In genomic region chr19:3506384-3507340, GRCh38 we compare ENCODE assay signal across 7 cellular contexts. TPM values are rescaled to one million over a fixed set of nuclear protein-coding genes. Genes with fewer than 3 reads are reported as not detected.
DNase-seq lines count a peak whose midpoint lies in the region; ATAC-seq and TF ChIP-seq lines count a peak whose summit lies in the region.

No MANE protein-coding gene starts in this region.

- H3K4me3 ChIP-seq in epithelial cell of proximal tubule (ENCODE audit: low read depth, low read length), result peak overlapping the region; percentile 93

- H3K27ac Mint-ChIP-seq in activated CD4-positive, alpha-beta T cell treated with anti-CD3 and anti-CD28 coated beads, Interleukin-2, amount 10 ng/mL, durations not matched to agents 7 days and 5 days, result peak overlapping the region; percentile 91
- peak overlapping the region; percentile 43 to 95 (median 90) for H3K27ac Mint-ChIP-seq in naive thymus-derived CD8-positive, alpha-beta T cell

- peaks cover 43% of the 10 kb centered on the region for H3K4me1 Mint-ChIP-seq in activated CD4-positive, alpha-beta T cell treated with anti-CD3 and anti-CD28 coated beads, Interleukin-2, amount 10 ng/mL, durations not matched to agents 7 days and 5 days
- peaks cover 20 to 54% (median 46%) of the 10 kb centered on the region in 4 donors for H3K4me1 Mint-ChIP-seq in naive thymus-derived CD8-positive, alpha-beta T cell

- peak; percentile 13 for ATAC-seq in GM18868 (IDR thresholded peaks at IDR 0.05; ENCODE audit: unreplicated experiment)
- peak; percentile 19 for ATAC-seq in HG03139 (IDR thresholded peaks at IDR 0.05; ENCODE audit: unreplicated experiment)
- ATAC-seq in naive thymus-derived CD8-positive, alpha-beta T cell, result peak in 1 of 2 donors; percentile 4
- ATAC-seq in activated CD4-positive, CD25-positive, alpha-beta regulatory T cell treated with anti-CD3 and anti-CD28 coated beads, Interleukin-2, amount 50 U/mL, for 24 hours, result no peak

- H3K9me3 Mint-ChIP-seq in activated CD4-positive, alpha-beta T cell treated with anti-CD3 and anti-CD28 coated beads, Interleukin-2, amount 10 ng/mL, durations not matched to agents 7 days and 5 days, result no peaks in the 10 kb centered on the region
- no peaks in the 10 kb centered on the region for H3K9me3 Mint-ChIP-seq in naive thymus-derived CD8-positive, alpha-beta T cell

- peak; percentile 46 for DNase-seq in activated CD4-positive, alpha-beta T cell treated with anti-CD3 and anti-CD28 coated beads, Interleukin-2, amount 10 ng/mL, durations not matched to agents 7 days and 5 days
- DNase-seq in epithelial cell of proximal tubule (ENCODE audit: low read depth) (no peak), posterior vena cava (ENCODE audit: low spot score) (no peak)
- DNase-seq in naive thymus-derived CD8-positive, alpha-beta T cell, result peak in 7 of 10 donors; percentile 19 to 70 (median 33)

- peak overlapping the region; percentile 79 for H3K4me3 Mint-ChIP-seq in activated CD4-positive, alpha-beta T cell treated with anti-CD3 and anti-CD28 coated beads, Interleukin-2, amount 10 ng/mL, durations not matched to agents 7 days and 5 days
- H3K4me3 Mint-ChIP-seq in naive thymus-derived CD8-positive, alpha-beta T cell, result peak overlapping the region; percentile 80 to 95 (median 88)

- POLR2A ChIA-PET in activated CD4-positive, alpha-beta T cell treated with anti-CD3 and anti-CD28 coated beads, Interleukin-2, amount 10 ng/mL, durations not matched to agents 7 days and 5 days (lab: Charles Lee), result no interaction called here
- POLR2A ChIA-PET in naive thymus-derived CD8-positive, alpha-beta T cell (lab: Charles Lee), result interaction anchor here (0.9 to 2.3 kb wide), 6 partner anchors 10 to 256 kb away, joined by 3 to 17 read pairs (median 4); partner anchors contain the start of genes MFSD12 and MRPL54

- TF ChIP-seq CTCF in epithelial cell of proximal tubule (conservative IDR thresholded peaks at IDR 0.05; ENCODE audit: low read depth, low read length), result no peak

- no peaks in the 10 kb centered on the region for H3K27me3 Mint-ChIP-seq in activated CD4-positive, alpha-beta T cell treated with anti-CD3 and anti-CD28 coated beads, Interleukin-2, amount 10 ng/mL, durations not matched to agents 7 days and 5 days
- H3K27me3 Mint-ChIP-seq in naive thymus-derived CD8-positive, alpha-beta T cell, result no peaks in the 10 kb centered on the region

- intact Hi-C loops in posterior vena cava (cut with DNase I), result no loop called here

- CTCF ChIA-PET in activated CD4-positive, alpha-beta T cell treated with anti-CD3 and anti-CD28 coated beads, Interleukin-2, amount 10 ng/mL, durations not matched to agents 7 days and 5 days (lab: Charles Lee), result interaction anchor here (1.1 kb wide), 1 partner anchor 12 kb away, joined by 4 read pairs; no protein-coding TSS in a partner anchor

- peaks cover 27% of the 10 kb centered on the region for H3K36me3 Mint-ChIP-seq in activated CD4-positive, alpha-beta T cell treated with anti-CD3 and anti-CD28 coated beads, Interleukin-2, amount 10 ng/mL, durations not matched to agents 7 days and 5 days (ENCODE audit: low read depth)
- peaks cover 0 to 17% (median 0%) of the 10 kb centered on the region in 3 donors for H3K36me3 Mint-ChIP-seq in naive thymus-derived CD8-positive, alpha-beta T cell

RNA-seq across cellular contexts. Expression of gene FZR1, which starts 0.6 kb away (rescaled TPM):
- 10 to 100 TPM; 78.6 to 79.3 TPM for total RNA-seq in activated CD4-positive, alpha-beta T cell treated with anti-CD3 and anti-CD28 coated beads, Interleukin-2, amount 10 ng/mL, durations not matched to agents 7 days and 5 days
- 53.9 and 70.2 TPM in 2 replicates for total RNA-seq in epithelial cell of proximal tubule
- 10 to 100 TPM; 61.2 to 65.1 TPM for total RNA-seq in naive thymus-derived CD8-positive, alpha-beta T cell
- polyA plus RNA-seq in naive thymus-derived CD8-positive, alpha-beta T cell, result 10 to 100 TPM in 1 of 3 donors, 1 to 10 TPM in 2; 8.1 to 11.8 (median 9.5) TPM
- total RNA-seq in posterior vena cava, result 10 to 100 TPM; 29.0 to 29.5 TPM

RNA-seq across cellular contexts. Expression of gene DOHH, which starts 6.2 kb away (rescaled TPM):
- 10 to 100 TPM in 1 of 2 experiments, 1 to 10 TPM in 1; 9.2 to 12.6 TPM for total RNA-seq in activated CD4-positive, alpha-beta T cell treated with anti-CD3 and anti-CD28 coated beads, Interleukin-2, amount 10 ng/mL, durations not matched to agents 7 days and 5 days
- total RNA-seq in epithelial cell of proximal tubule (28.1 and 36.7 TPM in 2 replicates), posterior vena cava (10 to 100 TPM; 10.1 to 10.7 TPM)
- total RNA-seq in naive thymus-derived CD8-positive, alpha-beta T cell, result 1 to 10 TPM; 6.5 to 6.6 TPM
- polyA plus RNA-seq in naive thymus-derived CD8-positive, alpha-beta T cell, result 10 to 100 TPM in 1 of 3 donors, 1 to 10 TPM in 2; 6.9 to 15.5 (median 7.8) TPM

RNA-seq across cellular contexts. Expression of gene SMIM44, which starts 23.4 kb away (rescaled TPM):
- not detected for total RNA-seq in activated CD4-positive, alpha-beta T cell treated with anti-CD3 and anti-CD28 coated beads, Interleukin-2, amount 10 ng/mL, durations not matched to agents 7 days and 5 days
- total RNA-seq in epithelial cell of proximal tubule, result 1.0 TPM in 1 of 2 replicates, not detected in the other
- not detected for total RNA-seq in naive thymus-derived CD8-positive, alpha-beta T cell
- polyA plus RNA-seq in naive thymus-derived CD8-positive, alpha-beta T cell, result not detected
- total RNA-seq in posterior vena cava, result not detected

RNA-seq across cellular contexts. Expression of gene SMIM24, which starts 26.3 kb away (rescaled TPM):
- total RNA-seq in activated CD4-positive, alpha-beta T cell treated with anti-CD3 and anti-CD28 coated beads, Interleukin-2, amount 10 ng/mL, durations not matched to agents 7 days and 5 days, result under 1 TPM; 0.27 to 0.33 TPM
- total RNA-seq in epithelial cell of proximal tubule, result 1.4 and 2.5 TPM in 2 replicates
- total RNA-seq in naive thymus-derived CD8-positive, alpha-beta T cell, result not detected
- polyA plus RNA-seq in naive thymus-derived CD8-positive, alpha-beta T cell, result under 1 TPM; 0.43 to 0.57 (median 0.53) TPM
- total RNA-seq in posterior vena cava, result not detected

RNA-seq across cellular contexts. Expression of gene TEKTIP1, which starts 32.3 kb away (rescaled TPM):
- total RNA-seq in activated CD4-positive, alpha-beta T cell treated with anti-CD3 and anti-CD28 coated beads, Interleukin-2, amount 10 ng/mL, durations not matched to agents 7 days and 5 days, result 1 to 10 TPM; 6.5 to 8.7 TPM
- not detected in 2 replicates for total RNA-seq in epithelial cell of proximal tubule
- total RNA-seq in naive thymus-derived CD8-positive, alpha-beta T cell, result 10 to 100 TPM in 1 of 2 experiments, 1 to 10 TPM in 1; 8.8 to 12.5 TPM
- polyA plus RNA-seq in naive thymus-derived CD8-positive, alpha-beta T cell, result under 1 TPM in 1 of 3 donors, not detected in 2; 0.45 TPM
- total RNA-seq in posterior vena cava, result 1 to 10 TPM in 1 of 2 donors, under 1 TPM in 1; 0.90 to 2.6 TPM

Comparison
In these comparisons a context has a peak if more than half of its experiments do, and no peak if none do; other contexts are left out.
1. ATAC-seq: peak in GM18868 (single experiment) and HG03139 (single experiment); none in activated CD4-positive, CD25-positive, alpha-beta regulatory T cell treated with anti-CD3 and anti-CD28 coated beads, Interleukin-2, amount 50 U/mL, for 24 hours (0 of 2).
2. DNase-seq: peak in activated CD4-positive, alpha-beta T cell treated with anti-CD3 and anti-CD28 coated beads, Interleukin-2, amount 10 ng/mL, durations not matched to agents 7 days and 5 days (single experiment) and naive thymus-derived CD8-positive, alpha-beta T cell (7 of 10); none in epithelial cell of proximal tubule (single experiment) and posterior vena cava (single experiment).